In the genomic region with DNA sequence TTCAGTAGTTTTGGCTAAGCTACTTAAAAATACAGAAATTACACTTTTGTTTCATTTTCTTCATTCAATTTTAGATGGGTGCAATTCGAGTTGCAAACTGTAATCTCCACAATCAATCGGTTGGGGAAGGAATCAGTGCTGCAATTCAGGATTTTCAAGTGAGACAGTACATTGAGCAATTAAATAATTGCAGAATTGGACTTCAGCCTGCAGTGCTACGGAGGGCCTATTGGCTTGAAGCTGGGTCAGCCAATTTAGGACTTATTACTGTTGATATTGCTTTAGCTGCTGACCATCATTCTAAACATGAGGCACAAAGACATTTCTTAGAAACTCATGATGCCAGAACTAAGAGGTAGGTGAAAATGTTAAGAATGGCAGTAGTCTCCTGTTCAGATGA, we compare ENCODE assay signal across 2 cellular contexts.
TF ChIP-seq lines count a peak whose summit lies in the region.

No MANE protein-coding gene starts in this region.

TF ChIP-seq in liver, 16 proteins besides CTCF, POLR2A, EP300 and RAD21:
- TF ChIP-seq FOXA2 (IDR thresholded peaks at IDR 0.05) = no peak
- TF ChIP-seq, protein P1, sequence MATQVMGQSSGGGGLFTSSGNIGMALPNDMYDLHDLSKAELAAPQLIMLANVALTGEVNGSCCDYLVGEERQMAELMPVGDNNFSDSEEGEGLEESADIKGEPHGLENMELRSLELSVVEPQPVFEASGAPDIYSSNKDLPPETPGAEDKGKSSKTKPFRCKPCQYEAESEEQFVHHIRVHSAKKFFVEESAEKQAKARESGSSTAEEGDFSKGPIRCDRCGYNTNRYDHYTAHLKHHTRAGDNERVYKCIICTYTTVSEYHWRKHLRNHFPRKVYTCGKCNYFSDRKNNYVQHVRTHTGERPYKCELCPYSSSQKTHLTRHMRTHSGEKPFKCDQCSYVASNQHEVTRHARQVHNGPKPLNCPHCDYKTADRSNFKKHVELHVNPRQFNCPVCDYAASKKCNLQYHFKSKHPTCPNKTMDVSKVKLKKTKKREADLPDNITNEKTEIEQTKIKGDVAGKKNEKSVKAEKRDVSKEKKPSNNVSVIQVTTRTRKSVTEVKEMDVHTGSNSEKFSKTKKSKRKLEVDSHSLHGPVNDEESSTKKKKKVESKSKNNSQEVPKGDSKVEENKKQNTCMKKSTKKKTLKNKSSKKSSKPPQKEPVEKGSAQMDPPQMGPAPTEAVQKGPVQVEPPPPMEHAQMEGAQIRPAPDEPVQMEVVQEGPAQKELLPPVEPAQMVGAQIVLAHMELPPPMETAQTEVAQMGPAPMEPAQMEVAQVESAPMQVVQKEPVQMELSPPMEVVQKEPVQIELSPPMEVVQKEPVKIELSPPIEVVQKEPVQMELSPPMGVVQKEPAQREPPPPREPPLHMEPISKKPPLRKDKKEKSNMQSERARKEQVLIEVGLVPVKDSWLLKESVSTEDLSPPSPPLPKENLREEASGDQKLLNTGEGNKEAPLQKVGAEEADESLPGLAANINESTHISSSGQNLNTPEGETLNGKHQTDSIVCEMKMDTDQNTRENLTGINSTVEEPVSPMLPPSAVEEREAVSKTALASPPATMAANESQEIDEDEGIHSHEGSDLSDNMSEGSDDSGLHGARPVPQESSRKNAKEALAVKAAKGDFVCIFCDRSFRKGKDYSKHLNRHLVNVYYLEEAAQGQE (IDR thresholded peaks at IDR 0.05) = no peak
- TF ChIP-seq FOXA1 (IDR thresholded peaks at IDR 0.05) = no peak
- TF ChIP-seq RXRA (IDR thresholded peaks at IDR 0.05) = no peak
- TF ChIP-seq, protein P2, sequence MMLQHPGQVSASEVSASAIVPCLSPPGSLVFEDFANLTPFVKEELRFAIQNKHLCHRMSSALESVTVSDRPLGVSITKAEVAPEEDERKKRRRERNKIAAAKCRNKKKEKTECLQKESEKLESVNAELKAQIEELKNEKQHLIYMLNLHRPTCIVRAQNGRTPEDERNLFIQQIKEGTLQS (IDR thresholded peaks at IDR 0.05) = peak; percentile 48
- peak; percentile 34 for TF ChIP-seq SP1 (IDR thresholded peaks at IDR 0.05)
- peak; percentile 67 for TF ChIP-seq HNF4G (IDR thresholded peaks at IDR 0.05)
- TF ChIP-seq HNF4A (conservative IDR thresholded peaks at IDR 0.05) = peak; percentile 83 to 89
- TF ChIP-seq JUND (IDR thresholded peaks at IDR 0.05) = peak in 1 of 2 donors; percentile 33
TF ChIP-seq in liver: peak in this region for 5.

TF ChIP-seq in HepG2, 621 proteins besides CTCF, POLR2A, EP300 and RAD21:
- TF ChIP-seq KDM5A (IDR thresholded peaks at IDR 0.05; ENCODE audit: borderline replicate concordance, low read length) = no peak
- TF ChIP-seq ZNF10 (CRISPR knock-in tag; IDR thresholded peaks at IDR 0.05; ENCODE audit: borderline replicate concordance, low read depth) = no peak
- TF ChIP-seq, protein P3, sequence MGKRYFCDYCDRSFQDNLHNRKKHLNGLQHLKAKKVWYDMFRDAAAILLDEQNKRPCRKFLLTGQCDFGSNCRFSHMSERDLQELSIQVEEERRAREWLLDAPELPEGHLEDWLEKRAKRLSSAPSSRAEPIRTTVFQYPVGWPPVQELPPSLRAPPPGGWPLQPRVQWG (CRISPR knock-in tag; IDR thresholded peaks at IDR 0.05; ENCODE audit: borderline replicate concordance, low read depth) = no peak
- TF ChIP-seq TOPORS (CRISPR knock-in tag; IDR thresholded peaks at IDR 0.05) = no peak
- no peak for TF ChIP-seq KMT2A (CRISPR knock-in tag; IDR thresholded peaks at IDR 0.05)
- TF ChIP-seq PHF20 (CRISPR knock-in tag; IDR thresholded peaks at IDR 0.05) = no peak
- TF ChIP-seq ZNF556 (CRISPR knock-in tag; IDR thresholded peaks at IDR 0.05; ENCODE audit: borderline replicate concordance) = no peak
- no peak for TF ChIP-seq RCOR2 (CRISPR knock-in tag; IDR thresholded peaks at IDR 0.05)
- TF ChIP-seq CHD4 (IDR thresholded peaks at IDR 0.05; ENCODE audit: borderline replicate concordance, low read length) = no peak
- no peak for TF ChIP-seq ZNF749 (CRISPR knock-in tag; IDR thresholded peaks at IDR 0.05; ENCODE audit: borderline replicate concordance)
- TF ChIP-seq SNRNP70 (IDR thresholded peaks at IDR 0.05; ENCODE audit: low read depth, low read length) = no peak
- no peak for TF ChIP-seq ZNF766 (CRISPR knock-in tag; IDR thresholded peaks at IDR 0.05; ENCODE audit: borderline replicate concordance)
- TF ChIP-seq, protein P4, sequence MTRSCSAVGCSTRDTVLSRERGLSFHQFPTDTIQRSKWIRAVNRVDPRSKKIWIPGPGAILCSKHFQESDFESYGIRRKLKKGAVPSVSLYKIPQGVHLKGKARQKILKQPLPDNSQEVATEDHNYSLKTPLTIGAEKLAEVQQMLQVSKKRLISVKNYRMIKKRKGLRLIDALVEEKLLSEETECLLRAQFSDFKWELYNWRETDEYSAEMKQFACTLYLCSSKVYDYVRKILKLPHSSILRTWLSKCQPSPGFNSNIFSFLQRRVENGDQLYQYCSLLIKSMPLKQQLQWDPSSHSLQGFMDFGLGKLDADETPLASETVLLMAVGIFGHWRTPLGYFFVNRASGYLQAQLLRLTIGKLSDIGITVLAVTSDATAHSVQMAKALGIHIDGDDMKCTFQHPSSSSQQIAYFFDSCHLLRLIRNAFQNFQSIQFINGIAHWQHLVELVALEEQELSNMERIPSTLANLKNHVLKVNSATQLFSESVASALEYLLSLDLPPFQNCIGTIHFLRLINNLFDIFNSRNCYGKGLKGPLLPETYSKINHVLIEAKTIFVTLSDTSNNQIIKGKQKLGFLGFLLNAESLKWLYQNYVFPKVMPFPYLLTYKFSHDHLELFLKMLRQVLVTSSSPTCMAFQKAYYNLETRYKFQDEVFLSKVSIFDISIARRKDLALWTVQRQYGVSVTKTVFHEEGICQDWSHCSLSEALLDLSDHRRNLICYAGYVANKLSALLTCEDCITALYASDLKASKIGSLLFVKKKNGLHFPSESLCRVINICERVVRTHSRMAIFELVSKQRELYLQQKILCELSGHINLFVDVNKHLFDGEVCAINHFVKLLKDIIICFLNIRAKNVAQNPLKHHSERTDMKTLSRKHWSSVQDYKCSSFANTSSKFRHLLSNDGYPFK (CRISPR knock-in tag; IDR thresholded peaks at IDR 0.05; ENCODE audit: borderline replicate concordance) = no peak
- TF ChIP-seq, protein P5, sequence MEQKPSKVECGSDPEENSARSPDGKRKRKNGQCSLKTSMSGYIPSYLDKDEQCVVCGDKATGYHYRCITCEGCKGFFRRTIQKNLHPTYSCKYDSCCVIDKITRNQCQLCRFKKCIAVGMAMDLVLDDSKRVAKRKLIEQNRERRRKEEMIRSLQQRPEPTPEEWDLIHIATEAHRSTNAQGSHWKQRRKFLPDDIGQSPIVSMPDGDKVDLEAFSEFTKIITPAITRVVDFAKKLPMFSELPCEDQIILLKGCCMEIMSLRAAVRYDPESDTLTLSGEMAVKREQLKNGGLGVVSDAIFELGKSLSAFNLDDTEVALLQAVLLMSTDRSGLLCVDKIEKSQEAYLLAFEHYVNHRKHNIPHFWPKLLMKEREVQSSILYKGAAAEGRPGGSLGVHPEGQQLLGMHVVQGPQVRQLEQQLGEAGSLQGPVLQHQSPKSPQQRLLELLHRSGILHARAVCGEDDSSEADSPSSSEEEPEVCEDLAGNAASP (CRISPR knock-in tag; IDR thresholded peaks at IDR 0.05; ENCODE audit: borderline replicate concordance) = no peak
- no peak for TF ChIP-seq ZNF138 (CRISPR knock-in tag; IDR thresholded peaks at IDR 0.05; ENCODE audit: low read depth)
